In genomic region chr12:43252585-43252984, GRCh38 we compare ENCODE assay signal across 8 cellular contexts.
"Had no signal": no experiment of that assay in that cellular context is flagged by ENCODE, and none has a peak within 500 bp of the region (broad histone marks: within the 10 kb centered on the region; RNA-seq: fewer than 3 reads in every experiment).

No MANE protein-coding gene starts in this region.

- H3K36me3 Mint-ChIP-seq: IgD-negative memory B cell had no signal

- H3K27ac Mint-ChIP-seq: IgD-negative memory B cell had no signal

- DNase-seq: IMR-90, KBM-7, KG1 had no signal

- ATAC-seq: HepG2, K562 had no signal

- H3K27ac ChIP-seq: HL-60, KMS-11 had no signal

- H3K4me3 ChIP-seq: K562 had no signal
